8 cellular contexts compared by ENCODE assay signal in the genomic region with DNA sequence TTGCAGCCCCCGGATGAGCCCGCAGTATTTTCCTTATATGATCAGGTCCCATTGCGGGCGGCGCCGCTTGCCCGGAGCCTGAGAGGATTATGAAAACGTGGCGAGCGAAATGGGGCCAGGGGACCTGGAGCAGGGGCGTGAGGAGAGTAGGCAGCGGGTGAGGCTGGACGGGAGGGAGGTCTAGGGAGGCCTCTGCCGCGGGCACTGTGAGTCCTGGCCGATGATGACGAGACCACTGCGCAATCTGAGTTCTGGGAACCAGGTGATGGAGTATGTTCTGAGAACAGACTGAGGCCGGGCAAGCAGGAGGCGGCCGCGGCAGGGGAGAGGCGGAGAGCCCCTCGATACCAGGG. TPM values are rescaled to one million over a fixed set of nuclear protein-coding genes. Genes with fewer than 3 reads are reported as not detected.
DNase-seq lines count a peak whose midpoint lies in the region; ATAC-seq and TF ChIP-seq lines count a peak whose summit lies in the region.

No MANE protein-coding gene starts in this region.

- H3K9me3 Mint-ChIP-seq in activated T-cell treated with anti-CD3 and anti-CD28 coated beads, Interleukin-2, amount 50 U/mL, for 72 hours, result peaks cover 4 to 7% of the 10 kb centered on the region in 2 donors

- no peak for TF ChIP-seq CTCF in fibroblast of villous mesenchyme (IDR thresholded peaks at IDR 0.05; ENCODE audit: insufficient read depth, low read depth, low read length)

- H3K27ac Mint-ChIP-seq in activated T-cell treated with anti-CD3 and anti-CD28 coated beads, Interleukin-2, amount 50 U/mL, for 72 hours, result peak overlapping the region; percentile 89

- no peaks in the 10 kb centered on the region for H3K27me3 Mint-ChIP-seq in activated T-cell treated with anti-CD3 and anti-CD28 coated beads, Interleukin-2, amount 50 U/mL, for 72 hours (ENCODE audit: low read depth)

- peak; percentile 61 for DNase-seq in SKM-1 treated with dmso at 0.1 percent for 144 hours (lab: John Stamatoyannopoulos, UW; ENCODE audit: unreplicated experiment)
- DNase-seq in SKM-1 (lab: John Stamatoyannopoulos, UW; ENCODE audit: unreplicated experiment), result no peak
- DNase-seq in NCI-H226, result peak; percentile 5
- peak; percentile 75 to 77 for DNase-seq in activated T-cell treated with anti-CD3 and anti-CD28 coated beads, Interleukin-2, amount 50 U/mL, for 72 hours
- DNase-seq in fibroblast of villous mesenchyme (ENCODE audit: low read depth), result peak; percentile 78
- DNase-seq in occipital lobe (lab: John Stamatoyannopoulos, UW), result peak; percentile 44
- DNase-seq in ureter (ENCODE audit: low spot score), result peak; percentile 56

- ATAC-seq in HG02938 (IDR thresholded peaks at IDR 0.05; ENCODE audit: unreplicated experiment), result peak; percentile 21
- peak; percentile 67 to 74 for ATAC-seq in activated T-cell treated with anti-CD3 and anti-CD28 coated beads, Interleukin-2, amount 50 U/mL, for 72 hours (replicated peaks in 1 of 2)

- H3K4me3 ChIP-seq in fibroblast of villous mesenchyme (ENCODE audit: low read depth, low read length), result peak overlapping the region; percentile 87

- peak overlapping the region; percentile 96 to 97 for H3K4me3 Mint-ChIP-seq in activated T-cell treated with anti-CD3 and anti-CD28 coated beads, Interleukin-2, amount 50 U/mL, for 72 hours

- peaks cover 55% of the 10 kb centered on the region for H3K4me1 Mint-ChIP-seq in activated T-cell treated with anti-CD3 and anti-CD28 coated beads, Interleukin-2, amount 50 U/mL, for 72 hours (ENCODE audit: low read depth)

- H3K36me3 Mint-ChIP-seq in activated T-cell treated with anti-CD3 and anti-CD28 coated beads, Interleukin-2, amount 50 U/mL, for 72 hours (ENCODE audit: insufficient read depth in 2 of 2), result peaks cover 8 to 12% of the 10 kb centered on the region in 2 donors

RNA-seq across cellular contexts. Expression of a gene that starts 0.8 kb away (rescaled TPM):
- total RNA-seq in activated T-cell treated with anti-CD3 and anti-CD28 coated beads, Interleukin-2, amount 50 U/mL, for 72 hours, result 10 to 100 TPM; 79.0 to 84.1 TPM
- total RNA-seq in fibroblast of villous mesenchyme (31.5 and 36.1 TPM in 2 replicates), occipital lobe (22.5 TPM), ureter (21.3 TPM)
